In the genomic region with DNA sequence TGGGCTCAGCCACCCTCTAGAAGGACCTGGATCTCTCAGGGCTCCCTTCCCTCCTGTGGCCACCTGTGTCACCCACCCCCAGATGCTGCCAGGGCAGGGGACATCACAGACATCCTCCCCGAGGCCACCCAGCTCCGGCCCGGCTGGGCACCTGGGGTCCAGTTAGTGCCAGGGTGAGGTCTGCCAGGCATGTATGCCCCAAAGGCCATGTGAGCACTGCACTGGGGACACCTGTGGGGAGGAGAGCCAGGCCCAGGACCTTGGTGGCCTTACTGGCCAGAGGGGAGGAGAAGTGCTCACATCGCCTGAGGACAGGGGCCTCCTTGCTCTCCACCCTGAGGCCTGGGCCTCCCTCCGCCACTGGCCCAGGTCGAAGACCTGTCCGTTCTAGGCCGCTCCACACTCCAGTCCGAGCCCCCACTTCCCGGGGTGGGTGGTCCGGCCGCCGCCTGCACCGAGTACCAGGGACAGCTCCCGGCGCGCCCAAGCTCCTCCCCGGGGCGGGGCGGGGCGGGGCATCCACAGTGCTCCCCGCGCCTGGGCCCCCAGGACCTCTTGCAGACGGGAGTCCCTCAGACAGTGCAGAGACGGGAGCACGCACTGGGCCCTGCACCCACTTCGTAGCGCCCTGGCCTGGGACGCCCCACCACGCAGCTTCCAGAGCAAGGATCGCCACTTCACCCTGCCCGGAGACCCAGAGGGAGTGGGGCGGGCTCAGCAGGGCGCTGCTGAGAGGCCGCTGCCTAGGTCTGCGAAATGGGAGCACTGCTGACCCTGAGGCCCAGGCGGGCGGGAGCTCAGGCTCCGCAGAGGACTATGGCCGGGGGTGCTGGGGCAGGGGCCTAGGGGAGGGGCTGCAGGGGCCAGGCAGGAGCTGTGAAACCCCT, we compare ENCODE assay signal across 1 cellular context.
TF ChIP-seq lines count a peak whose summit lies in the region.

No MANE protein-coding gene starts in this region.

TF ChIP-seq in K562, 482 proteins besides CTCF, POLR2A, EP300 and RAD21 (continued from another document and continues in another):
- TF ChIP-seq ARID1B (IDR thresholded peaks at IDR 0.05) (no peak), ZNF263 (CRISPR knock-in tag; IDR thresholded peaks at IDR 0.05; ENCODE audit: borderline replicate concordance) (peak; percentile 94), FOXP1 (CRISPR knock-in tag; IDR thresholded peaks at IDR 0.05) (peak; percentile 63; the same call in 1 of the 2 replicates), ZNF347 (CRISPR knock-in tag; IDR thresholded peaks at IDR 0.05; ENCODE audit: low read depth) (no peak), LCOR (CRISPR knock-in tag; IDR thresholded peaks at IDR 0.05) (peak; percentile 84), ZNF766 (CRISPR knock-in tag; conservative IDR thresholded peaks at IDR 0.05) (no peak), CBX8 (IDR thresholded peaks at IDR 0.05; ENCODE audit: borderline replicate concordance, extremely low read depth, low read depth, low read length, poor library complexity, severe bottlenecking) (no peak), POLR3A (IDR thresholded peaks at IDR 0.05; ENCODE audit: borderline replicate concordance, extremely low read depth, insufficient read depth, insufficient read length) (no peak), FOXA1 (IDR thresholded peaks at IDR 0.05; ENCODE audit: borderline replicate concordance) (no peak), ZNF175 (CRISPR knock-in tag; IDR thresholded peaks at IDR 0.05; ENCODE audit: low read depth) (no peak), HDAC6 (IDR thresholded peaks at IDR 0.05; ENCODE audit: low read depth, low read length) (no peak), ILF3 (IDR thresholded peaks at IDR 0.05; ENCODE audit: borderline replicate concordance) (no peak), HDAC2 (IDR thresholded peaks at IDR 0.05) (0 out of 2 replicates have a peak, but pooled peaks have one; percentile 29), MTA3 (IDR thresholded peaks at IDR 0.05; ENCODE audit: borderline replicate concordance) (no peak), TOE1 (IDR thresholded peaks at IDR 0.05; ENCODE audit: borderline replicate concordance) (no peak), TOE1 (CRISPR knock-in tag; IDR thresholded peaks at IDR 0.05; ENCODE audit: borderline replicate concordance, low read depth) (no peak), SNIP1 (IDR thresholded peaks at IDR 0.05; ENCODE audit: low read depth) (no peak), NR2F6 (CRISPR knock-in tag; IDR thresholded peaks at IDR 0.05) (no peak), PHF20 (IDR thresholded peaks at IDR 0.05; ENCODE audit: partially characterized antibody) (no peak), TEAD4 (IDR thresholded peaks at IDR 0.05; ENCODE audit: low read length) (no peak), TEAD4 (CRISPR knock-in tag; IDR thresholded peaks at IDR 0.05; ENCODE audit: borderline replicate concordance) (no peak), ZZZ3 (IDR thresholded peaks at IDR 0.05) (no peak), STAT5A (IDR thresholded peaks at IDR 0.05; ENCODE audit: borderline replicate concordance, low read length) (no peak), ARNT (IDR thresholded peaks at IDR 0.05) (no peak), BMI1 (IDR thresholded peaks at IDR 0.05; ENCODE audit: low read length) (no peak), ESRRB (CRISPR knock-in tag; IDR thresholded peaks at IDR 0.05; ENCODE audit: borderline replicate concordance) (no peak), PRMT5 (CRISPR knock-in tag; IDR thresholded peaks at IDR 0.05) (no peak)
- TF ChIP-seq, protein P1, sequence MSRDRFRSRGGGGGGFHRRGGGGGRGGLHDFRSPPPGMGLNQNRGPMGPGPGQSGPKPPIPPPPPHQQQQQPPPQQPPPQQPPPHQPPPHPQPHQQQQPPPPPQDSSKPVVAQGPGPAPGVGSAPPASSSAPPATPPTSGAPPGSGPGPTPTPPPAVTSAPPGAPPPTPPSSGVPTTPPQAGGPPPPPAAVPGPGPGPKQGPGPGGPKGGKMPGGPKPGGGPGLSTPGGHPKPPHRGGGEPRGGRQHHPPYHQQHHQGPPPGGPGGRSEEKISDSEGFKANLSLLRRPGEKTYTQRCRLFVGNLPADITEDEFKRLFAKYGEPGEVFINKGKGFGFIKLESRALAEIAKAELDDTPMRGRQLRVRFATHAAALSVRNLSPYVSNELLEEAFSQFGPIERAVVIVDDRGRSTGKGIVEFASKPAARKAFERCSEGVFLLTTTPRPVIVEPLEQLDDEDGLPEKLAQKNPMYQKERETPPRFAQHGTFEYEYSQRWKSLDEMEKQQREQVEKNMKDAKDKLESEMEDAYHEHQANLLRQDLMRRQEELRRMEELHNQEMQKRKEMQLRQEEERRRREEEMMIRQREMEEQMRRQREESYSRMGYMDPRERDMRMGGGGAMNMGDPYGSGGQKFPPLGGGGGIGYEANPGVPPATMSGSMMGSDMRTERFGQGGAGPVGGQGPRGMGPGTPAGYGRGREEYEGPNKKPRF (IDR thresholded peaks at IDR 0.05; ENCODE audit: low read depth, low read length), result no peak
- TF ChIP-seq, protein P2, sequence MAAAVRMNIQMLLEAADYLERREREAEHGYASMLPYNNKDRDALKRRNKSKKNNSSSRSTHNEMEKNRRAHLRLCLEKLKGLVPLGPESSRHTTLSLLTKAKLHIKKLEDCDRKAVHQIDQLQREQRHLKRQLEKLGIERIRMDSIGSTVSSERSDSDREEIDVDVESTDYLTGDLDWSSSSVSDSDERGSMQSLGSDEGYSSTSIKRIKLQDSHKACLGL (CRISPR knock-in tag; IDR thresholded peaks at IDR 0.05; ENCODE audit: borderline replicate concordance, poor library complexity, severe bottlenecking), result no peak
- TF ChIP-seq, protein P3, sequence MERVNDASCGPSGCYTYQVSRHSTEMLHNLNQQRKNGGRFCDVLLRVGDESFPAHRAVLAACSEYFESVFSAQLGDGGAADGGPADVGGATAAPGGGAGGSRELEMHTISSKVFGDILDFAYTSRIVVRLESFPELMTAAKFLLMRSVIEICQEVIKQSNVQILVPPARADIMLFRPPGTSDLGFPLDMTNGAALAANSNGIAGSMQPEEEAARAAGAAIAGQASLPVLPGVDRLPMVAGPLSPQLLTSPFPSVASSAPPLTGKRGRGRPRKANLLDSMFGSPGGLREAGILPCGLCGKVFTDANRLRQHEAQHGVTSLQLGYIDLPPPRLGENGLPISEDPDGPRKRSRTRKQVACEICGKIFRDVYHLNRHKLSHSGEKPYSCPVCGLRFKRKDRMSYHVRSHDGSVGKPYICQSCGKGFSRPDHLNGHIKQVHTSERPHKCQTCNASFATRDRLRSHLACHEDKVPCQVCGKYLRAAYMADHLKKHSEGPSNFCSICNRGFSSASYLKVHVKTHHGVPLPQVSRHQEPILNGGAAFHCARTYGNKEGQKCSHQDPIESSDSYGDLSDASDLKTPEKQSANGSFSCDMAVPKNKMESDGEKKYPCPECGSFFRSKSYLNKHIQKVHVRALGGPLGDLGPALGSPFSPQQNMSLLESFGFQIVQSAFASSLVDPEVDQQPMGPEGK (CRISPR knock-in tag; IDR thresholded peaks at IDR 0.05; ENCODE audit: borderline replicate concordance), result no peak
- TF ChIP-seq, protein P4, sequence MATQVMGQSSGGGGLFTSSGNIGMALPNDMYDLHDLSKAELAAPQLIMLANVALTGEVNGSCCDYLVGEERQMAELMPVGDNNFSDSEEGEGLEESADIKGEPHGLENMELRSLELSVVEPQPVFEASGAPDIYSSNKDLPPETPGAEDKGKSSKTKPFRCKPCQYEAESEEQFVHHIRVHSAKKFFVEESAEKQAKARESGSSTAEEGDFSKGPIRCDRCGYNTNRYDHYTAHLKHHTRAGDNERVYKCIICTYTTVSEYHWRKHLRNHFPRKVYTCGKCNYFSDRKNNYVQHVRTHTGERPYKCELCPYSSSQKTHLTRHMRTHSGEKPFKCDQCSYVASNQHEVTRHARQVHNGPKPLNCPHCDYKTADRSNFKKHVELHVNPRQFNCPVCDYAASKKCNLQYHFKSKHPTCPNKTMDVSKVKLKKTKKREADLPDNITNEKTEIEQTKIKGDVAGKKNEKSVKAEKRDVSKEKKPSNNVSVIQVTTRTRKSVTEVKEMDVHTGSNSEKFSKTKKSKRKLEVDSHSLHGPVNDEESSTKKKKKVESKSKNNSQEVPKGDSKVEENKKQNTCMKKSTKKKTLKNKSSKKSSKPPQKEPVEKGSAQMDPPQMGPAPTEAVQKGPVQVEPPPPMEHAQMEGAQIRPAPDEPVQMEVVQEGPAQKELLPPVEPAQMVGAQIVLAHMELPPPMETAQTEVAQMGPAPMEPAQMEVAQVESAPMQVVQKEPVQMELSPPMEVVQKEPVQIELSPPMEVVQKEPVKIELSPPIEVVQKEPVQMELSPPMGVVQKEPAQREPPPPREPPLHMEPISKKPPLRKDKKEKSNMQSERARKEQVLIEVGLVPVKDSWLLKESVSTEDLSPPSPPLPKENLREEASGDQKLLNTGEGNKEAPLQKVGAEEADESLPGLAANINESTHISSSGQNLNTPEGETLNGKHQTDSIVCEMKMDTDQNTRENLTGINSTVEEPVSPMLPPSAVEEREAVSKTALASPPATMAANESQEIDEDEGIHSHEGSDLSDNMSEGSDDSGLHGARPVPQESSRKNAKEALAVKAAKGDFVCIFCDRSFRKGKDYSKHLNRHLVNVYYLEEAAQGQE (CRISPR knock-in tag; IDR thresholded peaks at IDR 0.05; ENCODE audit: low read depth), result peak; percentile 99
- TF ChIP-seq, protein P5, sequence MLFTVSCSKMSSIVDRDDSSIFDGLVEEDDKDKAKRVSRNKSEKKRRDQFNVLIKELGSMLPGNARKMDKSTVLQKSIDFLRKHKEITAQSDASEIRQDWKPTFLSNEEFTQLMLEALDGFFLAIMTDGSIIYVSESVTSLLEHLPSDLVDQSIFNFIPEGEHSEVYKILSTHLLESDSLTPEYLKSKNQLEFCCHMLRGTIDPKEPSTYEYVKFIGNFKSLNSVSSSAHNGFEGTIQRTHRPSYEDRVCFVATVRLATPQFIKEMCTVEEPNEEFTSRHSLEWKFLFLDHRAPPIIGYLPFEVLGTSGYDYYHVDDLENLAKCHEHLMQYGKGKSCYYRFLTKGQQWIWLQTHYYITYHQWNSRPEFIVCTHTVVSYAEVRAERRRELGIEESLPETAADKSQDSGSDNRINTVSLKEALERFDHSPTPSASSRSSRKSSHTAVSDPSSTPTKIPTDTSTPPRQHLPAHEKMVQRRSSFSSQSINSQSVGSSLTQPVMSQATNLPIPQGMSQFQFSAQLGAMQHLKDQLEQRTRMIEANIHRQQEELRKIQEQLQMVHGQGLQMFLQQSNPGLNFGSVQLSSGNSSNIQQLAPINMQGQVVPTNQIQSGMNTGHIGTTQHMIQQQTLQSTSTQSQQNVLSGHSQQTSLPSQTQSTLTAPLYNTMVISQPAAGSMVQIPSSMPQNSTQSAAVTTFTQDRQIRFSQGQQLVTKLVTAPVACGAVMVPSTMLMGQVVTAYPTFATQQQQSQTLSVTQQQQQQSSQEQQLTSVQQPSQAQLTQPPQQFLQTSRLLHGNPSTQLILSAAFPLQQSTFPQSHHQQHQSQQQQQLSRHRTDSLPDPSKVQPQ (CRISPR knock-in tag; IDR thresholded peaks at IDR 0.05; ENCODE audit: borderline replicate concordance), result no peak
- TF ChIP-seq, protein P6, sequence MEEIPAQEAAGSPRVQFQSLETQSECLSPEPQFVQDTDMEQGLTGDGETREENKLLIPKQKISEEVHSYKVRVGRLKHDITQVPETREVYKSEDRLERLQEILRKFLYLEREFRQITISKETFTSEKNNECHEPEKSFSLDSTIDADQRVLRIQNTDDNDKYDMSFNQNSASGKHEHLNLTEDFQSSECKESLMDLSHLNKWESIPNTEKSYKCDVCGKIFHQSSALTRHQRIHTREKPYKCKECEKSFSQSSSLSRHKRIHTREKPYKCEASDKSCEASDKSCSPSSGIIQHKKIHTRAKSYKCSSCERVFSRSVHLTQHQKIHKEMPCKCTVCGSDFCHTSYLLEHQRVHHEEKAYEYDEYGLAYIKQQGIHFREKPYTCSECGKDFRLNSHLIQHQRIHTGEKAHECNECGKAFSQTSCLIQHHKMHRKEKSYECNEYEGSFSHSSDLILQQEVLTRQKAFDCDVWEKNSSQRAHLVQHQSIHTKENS (CRISPR knock-in tag; IDR thresholded peaks at IDR 0.05), result no peak
- TF ChIP-seq, protein P7, sequence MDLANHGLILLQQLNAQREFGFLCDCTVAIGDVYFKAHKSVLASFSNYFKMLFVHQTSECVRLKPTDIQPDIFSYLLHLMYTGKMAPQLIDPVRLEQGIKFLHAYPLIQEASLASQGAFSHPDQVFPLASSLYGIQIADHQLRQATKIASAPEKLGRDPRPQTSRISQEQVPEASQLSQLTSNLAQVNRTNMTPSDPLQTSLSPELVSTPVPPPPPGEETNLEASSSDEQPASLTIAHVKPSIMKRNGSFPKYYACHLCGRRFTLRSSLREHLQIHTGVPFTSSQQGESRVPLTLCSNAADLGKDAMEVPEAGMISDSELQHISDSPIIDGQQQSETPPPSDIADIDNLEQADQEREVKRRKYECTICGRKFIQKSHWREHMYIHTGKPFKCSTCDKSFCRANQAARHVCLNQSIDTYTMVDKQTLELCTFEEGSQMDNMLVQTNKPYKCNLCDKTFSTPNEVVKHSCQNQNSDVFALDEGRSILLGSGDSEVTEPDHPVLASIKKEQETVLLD (IDR thresholded peaks at IDR 0.05), result no peak
- TF ChIP-seq, protein P8, sequence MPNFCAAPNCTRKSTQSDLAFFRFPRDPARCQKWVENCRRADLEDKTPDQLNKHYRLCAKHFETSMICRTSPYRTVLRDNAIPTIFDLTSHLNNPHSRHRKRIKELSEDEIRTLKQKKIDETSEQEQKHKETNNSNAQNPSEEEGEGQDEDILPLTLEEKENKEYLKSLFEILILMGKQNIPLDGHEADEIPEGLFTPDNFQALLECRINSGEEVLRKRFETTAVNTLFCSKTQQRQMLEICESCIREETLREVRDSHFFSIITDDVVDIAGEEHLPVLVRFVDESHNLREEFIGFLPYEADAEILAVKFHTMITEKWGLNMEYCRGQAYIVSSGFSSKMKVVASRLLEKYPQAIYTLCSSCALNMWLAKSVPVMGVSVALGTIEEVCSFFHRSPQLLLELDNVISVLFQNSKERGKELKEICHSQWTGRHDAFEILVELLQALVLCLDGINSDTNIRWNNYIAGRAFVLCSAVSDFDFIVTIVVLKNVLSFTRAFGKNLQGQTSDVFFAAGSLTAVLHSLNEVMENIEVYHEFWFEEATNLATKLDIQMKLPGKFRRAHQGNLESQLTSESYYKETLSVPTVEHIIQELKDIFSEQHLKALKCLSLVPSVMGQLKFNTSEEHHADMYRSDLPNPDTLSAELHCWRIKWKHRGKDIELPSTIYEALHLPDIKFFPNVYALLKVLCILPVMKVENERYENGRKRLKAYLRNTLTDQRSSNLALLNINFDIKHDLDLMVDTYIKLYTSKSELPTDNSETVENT (CRISPR knock-in tag; IDR thresholded peaks at IDR 0.05), result no peak
